In genomic region chr16:11781773-11782172, GRCh38 we compare ENCODE assay signal across 8 cellular contexts. TPM values are rescaled to one million over a fixed set of nuclear protein-coding genes. Genes with fewer than 3 reads are reported as not detected.
DNase-seq lines count a peak whose midpoint lies in the region; ATAC-seq and TF ChIP-seq lines count a peak whose summit lies in the region.

No MANE protein-coding gene starts in this region.

- peak; percentile 31 for DNase-seq in NCI-H345 (lab: John Stamatoyannopoulos, UW)
- no peak for DNase-seq in NCI-H345 treated with DMSO at 0.1 percent for 48 hours (lab: John Stamatoyannopoulos, UW; ENCODE audit: unreplicated experiment)
- peak; percentile 70 for DNase-seq in RWPE2 (ENCODE audit: low spot score)
- peak; percentile 83 to 92 for DNase-seq in foreskin keratinocyte
- no peak for DNase-seq in psoas muscle
- no peak for DNase-seq in mesenteric fat pad (ENCODE audit: low spot score)
- no peak for DNase-seq in iPS-NIHi7 (ENCODE audit: extremely low spot score)
- no peak for DNase-seq in GM20000 (ENCODE audit: low spot score)

- WGBS in psoas muscle, 3 donors = 36 to 50% (median 39%) methylated on average over 5 of the region's 5 CpGs

- peaks cover 46% of the 10 kb centered on the region for H3K36me3 ChIP-seq in RWPE2 (ENCODE audit: low read depth)
- peaks cover 0 to 45% of the 10 kb centered on the region in 2 donors for H3K36me3 ChIP-seq in psoas muscle (ENCODE audit: insufficient read depth in 1 of 2, low read depth in 1 of 2)

- no peaks in the 10 kb centered on the region for H3K9me3 ChIP-seq in RWPE2 (ENCODE audit: severe bottlenecking)
- no peaks in the 10 kb centered on the region for H3K9me3 ChIP-seq in psoas muscle

- H3K4me3 ChIP-seq in RWPE2 (ENCODE audit: severe bottlenecking) (no peak overlapping the region), psoas muscle (peak overlapping the region; percentile 33)

- H3K27ac ChIP-seq in RWPE2 (ENCODE audit: poor library complexity, severe bottlenecking) (peak overlapping the region; percentile 94), foreskin keratinocyte (peak overlapping the region; percentile 94), psoas muscle (peak overlapping the region; percentile 74)

- H3K4me1 ChIP-seq in RWPE2 (ENCODE audit: insufficient read depth, poor library complexity, severe bottlenecking) (peaks cover 32% of the 10 kb centered on the region), foreskin keratinocyte (peaks cover 39% of the 10 kb centered on the region), psoas muscle (peaks cover 35% of the 10 kb centered on the region)

- ATAC-seq in RWPE2 (ENCODE audit: low read depth) = peak; percentile 88
- peak; percentile 91 for ATAC-seq in foreskin keratinocyte
- peak; percentile 26 to 46 (median 36) for ATAC-seq in psoas muscle

- H3K27me3 ChIP-seq in RWPE2 (ENCODE audit: insufficient read depth, poor library complexity, severe bottlenecking) (no peaks in the 10 kb centered on the region), foreskin keratinocyte (no peaks in the 10 kb centered on the region), psoas muscle (ENCODE audit: insufficient read depth in 3 of 3, low read length in 2 of 3) (no peaks in the 10 kb centered on the region)

- intact Hi-C loops in psoas muscle (cut with DNase I) = loop anchor here in 1 of 2 donors (5.0 kb wide), 1 partner anchor 34 kb away; no protein-coding TSS in a partner anchor

- TF ChIP-seq CTCF in RWPE2 (IDR thresholded peaks at IDR 0.05; ENCODE audit: poor library complexity, severe bottlenecking) (no peak), foreskin keratinocyte (conservative IDR thresholded peaks at IDR 0.05) (no peak), psoas muscle (IDR thresholded peaks at IDR 0.05) (no peak), GM20000 (IDR thresholded peaks at IDR 0.05; ENCODE audit: extremely low read depth, missing control alignments) (no peak)

RNA-seq across cellular contexts. Expression of gene ZC3H7A, which starts 15.3 kb away (rescaled TPM):
- total RNA-seq in foreskin keratinocyte = 49.6 and 50.8 TPM in 2 replicates
- 26.4 and 27.3 TPM in 2 replicates for polyA plus RNA-seq in foreskin keratinocyte
- total RNA-seq in psoas muscle = 10 to 100 TPM; 23.4 to 69.6 (median 40.0) TPM
- polyA plus RNA-seq in psoas muscle = 10 to 100 TPM; 11.7 to 30.7 (median 19.7) TPM
- 57.1 TPM for total RNA-seq in mesenteric fat pad

RNA-seq across cellular contexts. Expression of gene TXNDC11, which starts 39.1 kb away (rescaled TPM):
- total RNA-seq in foreskin keratinocyte (38.9 and 41.5 TPM in 2 replicates), psoas muscle (10 to 100 TPM; 21.3 to 37.2 (median 33.5) TPM), mesenteric fat pad (51.9 TPM)
- polyA plus RNA-seq in foreskin keratinocyte (34.4 and 39.5 TPM in 2 replicates), psoas muscle (10 to 100 TPM; 38.8 to 49.1 (median 40.5) TPM)

Comparison
In these comparisons a context has a peak if more than half of its experiments do, and no peak if none do; other contexts are left out.
1. DNase-seq: peak in NCI-H345 (single experiment), RWPE2 (single experiment) and foreskin keratinocyte (2 of 2); none in NCI-H345 treated with DMSO at 0.1 percent for 48 hours (single experiment), psoas muscle (0 of 2), mesenteric fat pad (single experiment), iPS-NIHi7 (single experiment) and GM20000 (single experiment).
2. ATAC-seq: peak in every context shown above with its lines; median percentile 91 in foreskin keratinocyte; 88 in RWPE2; 36 in psoas muscle.
3. Peak in every context shown above with its lines, with median percentiles within 50 percentile points of each other: H3K27ac ChIP-seq.